22 cellular contexts compared by ENCODE assay signal in genomic region chr5:36193746-36194145, GRCh38.
"Had no signal": no experiment of that assay in that cellular context is flagged by ENCODE, and none has a peak within 500 bp of the region (broad histone marks: within the 10 kb centered on the region; RNA-seq: fewer than 3 reads in every experiment).

No MANE protein-coding gene starts in this region.

- DNase-seq: effector memory CD4-positive, alpha-beta T cell; heart right ventricle; hypothalamus; islet precursor cell; left lung; mesendoderm; naive B cell; psoas muscle; retina; spleen; stimulated activated CD4-positive, alpha-beta T cell treated with anti-CD3 and anti-CD28 coated beads, Interleukin-15, amount 100 ng/mL, for 24 hours; stimulated activated CD4-positive, alpha-beta T cell treated with anti-CD3 and anti-CD28 coated beads, Interleukin-1b, Interleukin-23, amount 100 ng/mL, for 48 hours; stimulated activated CD4-positive, alpha-beta T cell treated with anti-CD3 and anti-CD28 coated beads, Interleukin-4, amount 100 ng/mL, for 24 hours; tibial artery; upper lobe of left lung; uterus had no signal

- H3K27ac ChIP-seq: heart right ventricle, left lung, neutrophil, psoas muscle, spleen, tibial artery, upper lobe of left lung, uterus had no signal

- ATAC-seq: esophagus mucosa; heart right ventricle; left lung; psoas muscle; sciatic nerve; stimulated activated memory B cell treated with anti-CD40 and anti-IgM and Interleukin-4, amounts not matched to agents 10 μg/mL and 1 μg/mL and 100 μg/mL, for 72 hours had no signal

- FAIRE-seq: endometrium, frontal cortex had no signal
